Comparison of ENCODE assay signal across 1 cellular context in the genomic region with DNA sequence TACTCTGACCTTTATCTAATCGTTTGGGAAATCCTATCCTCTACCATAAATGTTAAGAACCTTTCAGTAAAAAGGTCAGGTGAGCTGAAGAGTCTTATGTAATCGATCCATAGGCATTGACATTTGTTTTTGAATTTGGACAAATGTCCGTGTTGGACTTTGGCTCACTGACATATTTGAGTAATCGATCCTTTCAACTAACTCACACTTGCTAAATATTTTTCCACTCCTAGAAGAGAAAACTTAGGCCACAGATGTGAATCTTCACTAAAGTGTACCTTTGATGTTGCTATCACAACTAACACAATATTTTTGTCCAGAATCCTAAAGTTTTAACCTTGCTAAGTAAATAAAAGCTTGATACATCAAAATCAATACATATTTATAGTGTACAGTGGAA.
TF ChIP-seq lines count a peak whose summit lies in the region.

No MANE protein-coding gene starts in this region.

TF ChIP-seq in HepG2, 621 proteins besides CTCF, POLR2A, EP300 and RAD21 (continued from another document and continues in another):
- TF ChIP-seq, protein P1, sequence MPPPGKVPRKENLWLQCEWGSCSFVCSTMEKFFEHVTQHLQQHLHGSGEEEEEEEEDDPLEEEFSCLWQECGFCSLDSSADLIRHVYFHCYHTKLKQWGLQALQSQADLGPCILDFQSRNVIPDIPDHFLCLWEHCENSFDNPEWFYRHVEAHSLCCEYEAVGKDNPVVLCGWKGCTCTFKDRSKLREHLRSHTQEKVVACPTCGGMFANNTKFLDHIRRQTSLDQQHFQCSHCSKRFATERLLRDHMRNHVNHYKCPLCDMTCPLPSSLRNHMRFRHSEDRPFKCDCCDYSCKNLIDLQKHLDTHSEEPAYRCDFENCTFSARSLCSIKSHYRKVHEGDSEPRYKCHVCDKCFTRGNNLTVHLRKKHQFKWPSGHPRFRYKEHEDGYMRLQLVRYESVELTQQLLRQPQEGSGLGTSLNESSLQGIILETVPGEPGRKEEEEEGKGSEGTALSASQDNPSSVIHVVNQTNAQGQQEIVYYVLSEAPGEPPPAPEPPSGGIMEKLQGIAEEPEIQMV (CRISPR knock-in tag; IDR thresholded peaks at IDR 0.05; ENCODE audit: low read depth), result no peak
- no peak for TF ChIP-seq POLR2AphosphoS2 (IDR thresholded peaks at IDR 0.05; ENCODE audit: low read depth, low read length)
- no peak for TF ChIP-seq ZUFSP (CRISPR knock-in tag; IDR thresholded peaks at IDR 0.05; ENCODE audit: borderline replicate concordance)
- TF ChIP-seq SAP130 (CRISPR knock-in tag; IDR thresholded peaks at IDR 0.05; ENCODE audit: low read depth), result peak; percentile 32; the same call in 1 of the 2 replicates
- no peak for TF ChIP-seq ZNF7 (CRISPR knock-in tag; IDR thresholded peaks at IDR 0.05)
- 0 out of 2 replicates have a peak, but pooled peaks have one; percentile 32 for TF ChIP-seq ZNF430 (CRISPR knock-in tag; IDR thresholded peaks at IDR 0.05)
- no peak for TF ChIP-seq ZNF776 (CRISPR knock-in tag; IDR thresholded peaks at IDR 0.05)
- TF ChIP-seq, protein P2, sequence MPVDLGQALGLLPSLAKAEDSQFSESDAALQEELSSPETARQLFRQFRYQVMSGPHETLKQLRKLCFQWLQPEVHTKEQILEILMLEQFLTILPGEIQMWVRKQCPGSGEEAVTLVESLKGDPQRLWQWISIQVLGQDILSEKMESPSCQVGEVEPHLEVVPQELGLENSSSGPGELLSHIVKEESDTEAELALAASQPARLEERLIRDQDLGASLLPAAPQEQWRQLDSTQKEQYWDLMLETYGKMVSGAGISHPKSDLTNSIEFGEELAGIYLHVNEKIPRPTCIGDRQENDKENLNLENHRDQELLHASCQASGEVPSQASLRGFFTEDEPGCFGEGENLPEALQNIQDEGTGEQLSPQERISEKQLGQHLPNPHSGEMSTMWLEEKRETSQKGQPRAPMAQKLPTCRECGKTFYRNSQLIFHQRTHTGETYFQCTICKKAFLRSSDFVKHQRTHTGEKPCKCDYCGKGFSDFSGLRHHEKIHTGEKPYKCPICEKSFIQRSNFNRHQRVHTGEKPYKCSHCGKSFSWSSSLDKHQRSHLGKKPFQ (CRISPR knock-in tag; IDR thresholded peaks at IDR 0.05; ENCODE audit: insufficient replicate concordance), result no peak
- TF ChIP-seq PAX8 (CRISPR knock-in tag; IDR thresholded peaks at IDR 0.05; ENCODE audit: borderline replicate concordance), result no peak
- TF ChIP-seq CAMTA2 (CRISPR knock-in tag; IDR thresholded peaks at IDR 0.05; ENCODE audit: borderline replicate concordance), result no peak
- peak; percentile 91; the same call in 1 of the 2 replicates for TF ChIP-seq ZBTB20 (CRISPR knock-in tag; IDR thresholded peaks at IDR 0.05; ENCODE audit: borderline replicate concordance, low read depth)
- no peak for TF ChIP-seq KMT2A (CRISPR knock-in tag; IDR thresholded peaks at IDR 0.05)
- TF ChIP-seq HNF4A (CRISPR knock-in tag; IDR thresholded peaks at IDR 0.05), result peak; percentile 97
- no peak for TF ChIP-seq ARNT (IDR thresholded peaks at IDR 0.05)
- TF ChIP-seq ZNF614 (CRISPR knock-in tag; IDR thresholded peaks at IDR 0.05; ENCODE audit: borderline replicate concordance), result 0 out of 2 replicates have a peak, but pooled peaks have one; percentile 41
- no peak for TF ChIP-seq ZNF740 (CRISPR knock-in tag; IDR thresholded peaks at IDR 0.05)
- no peak for TF ChIP-seq TSC22D2 (CRISPR knock-in tag; IDR thresholded peaks at IDR 0.05; ENCODE audit: borderline replicate concordance)
- TF ChIP-seq GATAD1 (CRISPR knock-in tag; IDR thresholded peaks at IDR 0.05), result 0 out of 2 replicates have a peak, but pooled peaks have one; percentile 19
- no peak for TF ChIP-seq PLSCR1 (CRISPR knock-in tag; IDR thresholded peaks at IDR 0.05; ENCODE audit: borderline replicate concordance)
- TF ChIP-seq SP2 (CRISPR knock-in tag; IDR thresholded peaks at IDR 0.05), result no peak
- TF ChIP-seq TCF7L2 (IDR thresholded peaks at IDR 0.05; ENCODE audit: low read depth, low read length), result peak; percentile 47; the same call in 1 of the 2 replicates
- TF ChIP-seq, protein P3, sequence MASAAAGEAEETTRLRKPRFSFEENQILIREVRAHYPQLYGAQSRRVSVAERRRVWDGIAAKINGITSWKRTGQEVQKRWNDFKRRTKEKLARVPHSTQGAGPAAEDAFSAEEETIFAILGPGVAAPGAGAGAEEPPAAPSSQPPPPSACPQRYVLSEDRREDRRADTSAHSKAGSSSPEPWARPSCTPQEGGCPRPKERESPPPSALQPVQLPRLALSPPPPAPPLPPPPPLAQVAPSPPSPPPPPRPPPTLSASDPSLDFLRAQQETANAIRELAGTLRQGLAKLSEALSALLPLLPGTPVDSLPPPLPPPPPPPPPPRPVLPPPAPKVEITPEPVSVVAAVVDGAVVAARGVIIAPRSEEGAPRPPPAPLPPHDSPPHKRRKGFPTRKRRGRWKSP (CRISPR knock-in tag; IDR thresholded peaks at IDR 0.05), result no peak
- no peak for TF ChIP-seq SRF (IDR thresholded peaks at IDR 0.05; ENCODE audit: low read depth, low read length)
- TF ChIP-seq PHB2 (IDR thresholded peaks at IDR 0.05; ENCODE audit: partially characterized antibody), result no peak
- no peak for TF ChIP-seq GABPA (IDR thresholded peaks at IDR 0.05; ENCODE audit: low read depth, low read length)
- TF ChIP-seq GABPA (CRISPR knock-in tag; IDR thresholded peaks at IDR 0.05; ENCODE audit: low read depth), result 0 out of 2 replicates have a peak, but pooled peaks have one; percentile 25
- TF ChIP-seq SKI (IDR thresholded peaks at IDR 0.05; ENCODE audit: partially characterized antibody), result no peak
- no peak for TF ChIP-seq ZNF530 (CRISPR knock-in tag; IDR thresholded peaks at IDR 0.05; ENCODE audit: low read depth)
- TF ChIP-seq, protein P4, sequence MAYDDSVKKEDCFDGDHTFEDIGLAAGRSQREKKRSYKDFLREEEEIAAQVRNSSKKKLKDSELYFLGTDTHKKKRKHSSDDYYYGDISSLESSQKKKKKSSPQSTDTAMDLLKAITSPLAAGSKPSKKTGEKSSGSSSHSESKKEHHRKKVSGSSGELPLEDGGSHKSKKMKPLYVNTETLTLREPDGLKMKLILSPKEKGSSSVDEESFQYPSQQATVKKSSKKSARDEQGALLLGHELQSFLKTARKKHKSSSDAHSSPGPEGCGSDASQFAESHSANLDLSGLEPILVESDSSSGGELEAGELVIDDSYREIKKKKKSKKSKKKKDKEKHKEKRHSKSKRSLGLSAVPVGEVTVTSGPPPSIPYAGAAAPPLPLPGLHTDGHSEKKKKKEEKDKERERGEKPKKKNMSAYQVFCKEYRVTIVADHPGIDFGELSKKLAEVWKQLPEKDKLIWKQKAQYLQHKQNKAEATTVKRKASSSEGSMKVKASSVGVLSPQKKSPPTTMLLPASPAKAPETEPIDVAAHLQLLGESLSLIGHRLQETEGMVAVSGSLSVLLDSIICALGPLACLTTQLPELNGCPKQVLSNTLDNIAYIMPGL (CRISPR knock-in tag; IDR thresholded peaks at IDR 0.05; ENCODE audit: borderline replicate concordance in 1 of 2, low read depth in 1 of 2), result no peak
- no peak for TF ChIP-seq FOXC1 (CRISPR knock-in tag; IDR thresholded peaks at IDR 0.05; ENCODE audit: borderline replicate concordance)
- peak; percentile 84 for TF ChIP-seq TCF7 (IDR thresholded peaks at IDR 0.05; ENCODE audit: low read depth)
- TF ChIP-seq ZMYM2 (CRISPR knock-in tag; IDR thresholded peaks at IDR 0.05), result 0 out of 2 replicates have a peak, but pooled peaks have one; percentile 62
- no peak for TF ChIP-seq NBN (conservative IDR thresholded peaks at IDR 0.05)
- TF ChIP-seq AKNA (CRISPR knock-in tag; IDR thresholded peaks at IDR 0.05; ENCODE audit: borderline replicate concordance), result no peak
- TF ChIP-seq, protein P5, sequence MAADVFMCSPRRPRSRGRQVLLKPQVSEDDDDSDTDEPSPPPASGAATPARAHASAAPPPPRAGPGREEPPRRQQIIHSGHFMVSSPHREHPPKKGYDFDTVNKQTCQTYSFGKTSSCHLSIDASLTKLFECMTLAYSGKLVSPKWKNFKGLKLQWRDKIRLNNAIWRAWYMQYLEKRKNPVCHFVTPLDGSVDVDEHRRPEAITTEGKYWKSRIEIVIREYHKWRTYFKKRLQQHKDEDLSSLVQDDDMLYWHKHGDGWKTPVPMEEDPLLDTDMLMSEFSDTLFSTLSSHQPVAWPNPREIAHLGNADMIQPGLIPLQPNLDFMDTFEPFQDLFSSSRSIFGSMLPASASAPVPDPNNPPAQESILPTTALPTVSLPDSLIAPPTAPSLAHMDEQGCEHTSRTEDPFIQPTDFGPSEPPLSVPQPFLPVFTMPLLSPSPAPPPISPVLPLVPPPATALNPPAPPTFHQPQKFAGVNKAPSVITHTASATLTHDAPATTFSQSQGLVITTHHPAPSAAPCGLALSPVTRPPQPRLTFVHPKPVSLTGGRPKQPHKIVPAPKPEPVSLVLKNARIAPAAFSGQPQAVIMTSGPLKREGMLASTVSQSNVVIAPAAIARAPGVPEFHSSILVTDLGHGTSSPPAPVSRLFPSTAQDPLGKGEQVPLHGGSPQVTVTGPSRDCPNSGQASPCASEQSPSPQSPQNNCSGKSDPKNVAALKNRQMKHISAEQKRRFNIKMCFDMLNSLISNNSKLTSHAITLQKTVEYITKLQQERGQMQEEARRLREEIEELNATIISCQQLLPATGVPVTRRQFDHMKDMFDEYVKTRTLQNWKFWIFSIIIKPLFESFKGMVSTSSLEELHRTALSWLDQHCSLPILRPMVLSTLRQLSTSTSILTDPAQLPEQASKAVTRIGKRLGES (CRISPR knock-in tag; IDR thresholded peaks at IDR 0.05; ENCODE audit: borderline replicate concordance), result no peak
- TF ChIP-seq PAF1 (CRISPR knock-in tag; IDR thresholded peaks at IDR 0.05), result no peak
- TF ChIP-seq YY1 (IDR thresholded peaks at IDR 0.05; ENCODE audit: insufficient read depth, insufficient replicate concordance, low read depth, low read length), result no peak
- TF ChIP-seq SCMH1 (CRISPR knock-in tag; IDR thresholded peaks at IDR 0.05; ENCODE audit: borderline replicate concordance), result no peak
- TF ChIP-seq PHF20 (CRISPR knock-in tag; IDR thresholded peaks at IDR 0.05), result no peak
- TF ChIP-seq, protein P6, sequence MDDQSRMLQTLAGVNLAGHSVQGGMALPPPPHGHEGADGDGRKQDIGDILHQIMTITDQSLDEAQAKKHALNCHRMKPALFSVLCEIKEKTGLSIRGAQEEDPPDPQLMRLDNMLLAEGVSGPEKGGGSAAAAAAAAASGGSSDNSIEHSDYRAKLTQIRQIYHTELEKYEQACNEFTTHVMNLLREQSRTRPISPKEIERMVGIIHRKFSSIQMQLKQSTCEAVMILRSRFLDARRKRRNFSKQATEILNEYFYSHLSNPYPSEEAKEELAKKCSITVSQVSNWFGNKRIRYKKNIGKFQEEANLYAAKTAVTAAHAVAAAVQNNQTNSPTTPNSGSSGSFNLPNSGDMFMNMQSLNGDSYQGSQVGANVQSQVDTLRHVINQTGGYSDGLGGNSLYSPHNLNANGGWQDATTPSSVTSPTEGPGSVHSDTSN (CRISPR knock-in tag; IDR thresholded peaks at IDR 0.05; ENCODE audit: borderline replicate concordance), result no peak
- TF ChIP-seq HDAC1 (CRISPR knock-in tag; IDR thresholded peaks at IDR 0.05), result peak; percentile 87
- no peak for TF ChIP-seq TOPORS (CRISPR knock-in tag; IDR thresholded peaks at IDR 0.05)
- TF ChIP-seq AGO1 (IDR thresholded peaks at IDR 0.05; ENCODE audit: low read depth, low read length, poor library complexity, severe bottlenecking), result no peak
- no peak for TF ChIP-seq HOXA9 (CRISPR knock-in tag; IDR thresholded peaks at IDR 0.05; ENCODE audit: borderline replicate concordance)
- TF ChIP-seq ZNF782 (CRISPR knock-in tag; IDR thresholded peaks at IDR 0.05; ENCODE audit: borderline replicate concordance), result no peak
